27 cellular contexts compared by ENCODE assay signal in the genomic region with DNA sequence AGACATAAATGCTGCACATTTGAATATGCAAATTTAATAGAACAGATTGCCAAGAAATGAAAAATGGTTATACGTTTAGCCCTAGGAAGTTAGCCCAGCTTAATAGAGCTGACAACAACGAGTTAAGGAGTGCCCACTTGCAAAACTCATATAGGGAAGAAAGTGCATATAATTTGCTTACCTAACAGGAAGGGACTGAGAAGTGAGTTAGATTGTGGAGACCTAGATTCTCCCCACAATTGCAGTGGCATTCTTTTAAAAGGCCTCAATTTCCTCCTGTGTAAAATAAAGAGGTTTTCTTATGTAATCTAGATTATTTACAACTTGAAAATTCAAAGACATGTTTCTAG.
DNase-seq lines count a peak whose midpoint lies in the region; ATAC-seq and TF ChIP-seq lines count a peak whose summit lies in the region.
"Had no signal": no experiment of that assay in that cellular context is flagged by ENCODE, and none has a peak within 500 bp of the region (broad histone marks: within the 10 kb centered on the region; RNA-seq: fewer than 3 reads in every experiment).

No MANE protein-coding gene starts in this region.

- peaks cover 24% of the 10 kb centered on the region for H3K4me1 ChIP-seq in HUES64 (ENCODE audit: insufficient read depth, low read length)
- H3K4me1 ChIP-seq: A549, SJSA1 had no signal

- peak; percentile 6 for DNase-seq in SKM-1 (lab: John Stamatoyannopoulos, UW; ENCODE audit: unreplicated experiment)
- peak; percentile 48 for DNase-seq in iPS DF 19.7 (ENCODE audit: low read depth, low spot score)
- DNase-seq in chondrocyte (ENCODE audit: low spot score) = no peak
- DNase-seq in activated CD4-positive, alpha-beta T cell treated with anti-CD3 and anti-CD28 coated beads, Interleukin-2, amount 50 U/mL, for 4 hours = no peak
- DNase-seq: AML-193; CD4-positive, alpha-beta T cell; COR-L47; GOT3; MV-4-11; NCI-H1105 treated with DMSO at 0.1 percent for 48 hours; NCI-H146; NCI-H1930; NCI-H2107; NCI-H524; NCI-H82; NK-92 treated with Interleukin-12 subunit alpha and Interleukin-12 subunit beta, amount 100 ng/mL, for 24 hours; PC-3 had no signal

- H3K27ac Mint-ChIP-seq in chondrocyte (ENCODE audit: unreplicated experiment) = no peak overlapping the region
- H3K27ac Mint-ChIP-seq: CD4-positive, alpha-beta T cell had no signal

- H3K9me3 ChIP-seq in HUES64 (ENCODE audit: insufficient read depth, low read depth, low read length) = peaks cover 44% of the 10 kb centered on the region
- H3K9me3 ChIP-seq: A549, SJSA1 had no signal

- TF ChIP-seq CTCF in chondrocyte (IDR thresholded peaks at IDR 0.05) = no peak

- ATAC-seq in GM21423 (IDR thresholded peaks at IDR 0.05; ENCODE audit: unreplicated experiment) (no peak), GM21723 (IDR thresholded peaks at IDR 0.05; ENCODE audit: unreplicated experiment) (no peak)
- ATAC-seq: A549, HCT116, K562, PC-3, Right ventricle myocardium inferior had no signal

- H3K9ac ChIP-seq in HUES64 (ENCODE audit: low read depth, low read length) = no peak overlapping the region
- H3K9ac ChIP-seq: BLaER1 treated with 17β-estradiol and CSF1 and Interleukin-3, amounts not matched to agents 10 nM and 100 nM had no signal

- peaks cover 5% of the 10 kb centered on the region for H3K27me3 Mint-ChIP-seq in chondrocyte (ENCODE audit: low read depth)
- H3K27me3 Mint-ChIP-seq: CD4-positive, alpha-beta T cell had no signal

- H3K4me1 Mint-ChIP-seq in chondrocyte (ENCODE audit: low read depth) = no peaks in the 10 kb centered on the region

- 39% methylated on average over 2 of the region's 2 CpGs for WGBS in HUES64

- H3K27ac ChIP-seq in HUES64 (ENCODE audit: low read depth, low read length) = peak overlapping the region; percentile 100
- H3K27ac ChIP-seq: A549; BLaER1 treated with 17β-estradiol and CSF1 and Interleukin-3, amounts not matched to agents 10 nM and 100 nM; HL-60; SJSA1 had no signal

- peaks cover 2% of the 10 kb centered on the region for H3K36me3 Mint-ChIP-seq in chondrocyte (ENCODE audit: low read depth)

- peaks cover 16% of the 10 kb centered on the region for H3K36me3 ChIP-seq in HUES64 (ENCODE audit: insufficient read depth, low read length)
- H3K36me3 ChIP-seq: BLaER1 treated with 17β-estradiol and CSF1 and Interleukin-3, amounts not matched to agents 10 nM and 100 nM; SJSA1 had no signal

- H3K9me3 Mint-ChIP-seq in chondrocyte (ENCODE audit: low read depth) = peaks cover 15% of the 10 kb centered on the region

- no peak overlapping the region for H3K4me3 Mint-ChIP-seq in chondrocyte (ENCODE audit: unreplicated experiment)
- H3K4me3 Mint-ChIP-seq: CD4-positive, alpha-beta T cell had no signal

- H3K4me3 ChIP-seq in HUES64 (ENCODE audit: low read length) = no peak overlapping the region
- H3K4me3 ChIP-seq: A549; BLaER1 treated with 17β-estradiol and CSF1 and Interleukin-3, amounts not matched to agents 10 nM and 100 nM; K562; SJSA1 had no signal

- H3K27me3 ChIP-seq in HUES64 (ENCODE audit: insufficient read depth, low read length) = no peaks in the 10 kb centered on the region
- H3K27me3 ChIP-seq: BLaER1 treated with 17β-estradiol and CSF1 and Interleukin-3, amounts not matched to agents 10 nM and 100 nM; SJSA1 had no signal

Comparison
In these comparisons a context has a peak if more than half of its experiments do, and no peak if none do; other contexts are left out.
1. DNase-seq: peak in SKM-1 (single experiment) and iPS DF 19.7 (single experiment); none in chondrocyte (single experiment) and activated CD4-positive, alpha-beta T cell treated with anti-CD3 and anti-CD28 coated beads, Interleukin-2, amount 50 U/mL, for 4 hours (0 of 2).